ENCODE assay signal across 1 cellular context in the genomic region with DNA sequence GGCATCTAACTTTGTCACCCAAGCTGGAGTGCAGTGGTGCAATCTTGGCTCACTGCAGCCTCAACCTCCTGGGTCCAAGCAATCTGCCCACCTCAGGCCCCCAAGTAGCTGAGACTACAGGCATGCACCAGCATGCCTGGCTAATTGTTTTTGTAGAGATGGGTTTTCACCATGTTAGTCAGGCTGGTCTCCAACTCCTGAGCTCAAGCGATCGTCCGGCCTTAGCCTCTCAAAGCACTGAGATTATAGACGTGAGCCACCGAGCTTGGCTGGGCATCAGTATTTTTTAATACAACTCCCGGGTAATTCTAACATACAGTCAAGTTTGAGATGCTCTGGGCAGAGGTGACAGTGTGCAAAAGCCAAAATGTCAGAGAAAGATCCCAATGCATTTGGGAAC.
TF ChIP-seq lines count a peak whose summit lies in the region.

No MANE protein-coding gene starts in this region.

TF ChIP-seq in H1, 55 proteins besides CTCF, POLR2A, EP300 and RAD21 (continued from another document):
- no peak for TF ChIP-seq KDM5A (IDR thresholded peaks at IDR 0.05; ENCODE audit: low read length)
